ENCODE assay signal across 1 cellular context in genomic region chr16:1929578-1930337, GRCh38.
TF ChIP-seq lines count a peak whose summit lies in the region.

No MANE protein-coding gene starts in this region.

TF ChIP-seq in K562, 482 proteins besides CTCF, POLR2A, EP300 and RAD21 (continues in another document):
- TF ChIP-seq, protein P1, sequence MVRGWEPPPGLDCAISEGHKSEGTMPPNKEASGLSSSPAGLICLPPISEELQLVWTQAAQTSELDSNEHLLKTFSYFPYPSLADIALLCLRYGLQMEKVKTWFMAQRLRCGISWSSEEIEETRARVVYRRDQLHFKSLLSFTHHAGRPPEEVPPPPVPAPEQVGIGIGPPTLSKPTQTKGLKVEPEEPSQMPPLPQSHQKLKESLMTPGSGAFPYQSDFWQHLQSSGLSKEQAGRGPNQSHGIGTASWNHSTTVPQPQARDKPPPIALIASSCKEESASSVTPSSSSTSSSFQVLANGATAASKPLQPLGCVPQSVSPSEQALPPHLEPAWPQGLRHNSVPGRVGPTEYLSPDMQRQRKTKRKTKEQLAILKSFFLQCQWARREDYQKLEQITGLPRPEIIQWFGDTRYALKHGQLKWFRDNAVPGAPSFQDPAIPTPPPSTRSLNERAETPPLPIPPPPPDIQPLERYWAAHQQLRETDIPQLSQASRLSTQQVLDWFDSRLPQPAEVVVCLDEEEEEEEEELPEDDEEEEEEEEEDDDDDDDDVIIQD (CRISPR knock-in tag; IDR thresholded peaks at IDR 0.05), result no peak
- TF ChIP-seq, protein P2, sequence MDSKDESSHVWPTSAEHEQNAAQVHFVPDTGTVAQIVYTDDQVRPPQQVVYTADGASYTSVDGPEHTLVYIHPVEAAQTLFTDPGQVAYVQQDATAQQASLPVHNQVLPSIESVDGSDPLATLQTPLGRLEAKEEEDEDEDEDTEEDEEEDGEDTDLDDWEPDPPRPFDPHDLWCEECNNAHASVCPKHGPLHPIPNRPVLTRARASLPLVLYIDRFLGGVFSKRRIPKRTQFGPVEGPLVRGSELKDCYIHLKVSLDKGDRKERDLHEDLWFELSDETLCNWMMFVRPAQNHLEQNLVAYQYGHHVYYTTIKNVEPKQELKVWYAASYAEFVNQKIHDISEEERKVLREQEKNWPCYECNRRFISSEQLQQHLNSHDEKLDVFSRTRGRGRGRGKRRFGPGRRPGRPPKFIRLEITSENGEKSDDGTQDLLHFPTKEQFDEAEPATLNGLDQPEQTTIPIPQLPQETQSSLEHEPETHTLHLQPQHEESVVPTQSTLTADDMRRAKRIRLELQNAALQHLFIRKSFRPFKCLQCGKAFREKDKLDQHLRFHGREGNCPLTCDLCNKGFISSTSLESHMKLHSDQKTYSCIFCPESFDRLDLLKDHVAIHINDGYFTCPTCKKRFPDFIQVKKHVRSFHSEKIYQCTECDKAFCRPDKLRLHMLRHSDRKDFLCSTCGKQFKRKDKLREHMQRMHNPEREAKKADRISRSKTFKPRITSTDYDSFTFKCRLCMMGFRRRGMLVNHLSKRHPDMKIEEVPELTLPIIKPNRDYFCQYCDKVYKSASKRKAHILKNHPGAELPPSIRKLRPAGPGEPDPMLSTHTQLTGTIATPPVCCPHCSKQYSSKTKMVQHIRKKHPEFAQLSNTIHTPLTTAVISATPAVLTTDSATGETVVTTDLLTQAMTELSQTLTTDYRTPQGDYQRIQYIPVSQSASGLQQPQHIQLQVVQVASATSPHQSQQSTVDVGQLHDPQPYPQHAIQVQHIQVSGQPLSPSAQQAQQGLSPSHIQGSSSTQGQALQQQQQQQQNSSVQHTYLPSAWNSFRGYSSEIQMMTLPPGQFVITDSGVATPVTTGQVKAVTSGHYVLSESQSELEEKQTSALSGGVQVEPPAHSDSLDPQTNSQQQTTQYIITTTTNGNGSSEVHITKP (IDR thresholded peaks at IDR 0.05; ENCODE audit: partially characterized antibody), result no peak
- TF ChIP-seq RNF2 (IDR thresholded peaks at IDR 0.05) (peak; percentile 75), HOXB6 (CRISPR knock-in tag; IDR thresholded peaks at IDR 0.05; ENCODE audit: borderline replicate concordance) (no peak), TAL1 (IDR thresholded peaks at IDR 0.05) (no peak), MTA1 (IDR thresholded peaks at IDR 0.05; ENCODE audit: borderline replicate concordance) (no peak), LARP7 (IDR thresholded peaks at IDR 0.05) (no peak), ELK1 (CRISPR knock-in tag; IDR thresholded peaks at IDR 0.05) (no peak), ZNF507 (tag; conservative IDR thresholded peaks at IDR 0.05) (no peak), MED1 (CRISPR knock-in tag; IDR thresholded peaks at IDR 0.05; ENCODE audit: borderline replicate concordance) (no peak), TCF7 (IDR thresholded peaks at IDR 0.05; ENCODE audit: borderline replicate concordance) (no peak), ZFP30 (CRISPR knock-in tag; IDR thresholded peaks at IDR 0.05; ENCODE audit: borderline replicate concordance) (no peak), CBFA2T3 (IDR thresholded peaks at IDR 0.05) (no peak), PHF20 (IDR thresholded peaks at IDR 0.05; ENCODE audit: partially characterized antibody) (no peak), RBBP5 (IDR thresholded peaks at IDR 0.05; ENCODE audit: borderline replicate concordance, insufficient read depth, low read length, poor library complexity, severe bottlenecking) (no peak), NRF1 (conservative IDR thresholded peaks at IDR 0.05 in 1 of 2, IDR thresholded peaks at IDR 0.05 in 1 of 2) (peak; percentile 93 to 94), SRSF7 (optimal IDR thresholded peaks at IDR 0.05; ENCODE audit: low read depth, low read length) (no peak), GABPB2 (CRISPR knock-in tag; conservative IDR thresholded peaks at IDR 0.05) (no peak), MNT (conservative IDR thresholded peaks at IDR 0.05) (peak in 1 of 2 experiments; percentile 71; a peak in 2 of 4 replicates), GTF2E2 (tag; IDR thresholded peaks at IDR 0.05) (no peak), ZNF239 (CRISPR knock-in tag; IDR thresholded peaks at IDR 0.05) (no peak), IRF2 (CRISPR knock-in tag; IDR thresholded peaks at IDR 0.05) (no peak), WHSC1 (IDR thresholded peaks at IDR 0.05; ENCODE audit: low read length) (no peak), ZNF12 (CRISPR knock-in tag; IDR thresholded peaks at IDR 0.05) (peak; percentile 80; the same call in 1 of the 2 replicates), ZNF655 (CRISPR knock-in tag; IDR thresholded peaks at IDR 0.05) (no peak), KLF13 (tag; IDR thresholded peaks at IDR 0.05; ENCODE audit: borderline replicate concordance, low read depth) (peak; percentile 73), EWSR1 (IDR thresholded peaks at IDR 0.05; ENCODE audit: borderline replicate concordance, low read depth, partially characterized antibody) (no peak), TRIM25 (IDR thresholded peaks at IDR 0.05; ENCODE audit: borderline replicate concordance) (no peak), ZNF77 (CRISPR knock-in tag; IDR thresholded peaks at IDR 0.05) (no peak), RHOXF2B (CRISPR knock-in tag; conservative IDR thresholded peaks at IDR 0.05) (no peak), POLR2G (IDR thresholded peaks at IDR 0.05; ENCODE audit: low read depth, low read length) (peak; percentile 85), ARID3A (IDR thresholded peaks at IDR 0.05; ENCODE audit: borderline replicate concordance, low read depth, low read length) (no peak), POLR2H (tag; IDR thresholded peaks at IDR 0.05; ENCODE audit: low read depth) (no peak), PCBP1 (IDR thresholded peaks at IDR 0.05; ENCODE audit: low read depth, low read length, poor library complexity, severe bottlenecking) (no peak), EGR1 (conservative IDR thresholded peaks at IDR 0.05) (no peak; the same call in 1 of the 2 replicates), PHTF2 (CRISPR knock-in tag; IDR thresholded peaks at IDR 0.05) (no peak), ZNF184 (CRISPR knock-in tag; IDR thresholded peaks at IDR 0.05) (no peak), ZNF79 (CRISPR knock-in tag; IDR thresholded peaks at IDR 0.05; ENCODE audit: low read depth) (no peak), ZNF707 (CRISPR knock-in tag; conservative IDR thresholded peaks at IDR 0.05) (no peak), RBFOX2 (IDR thresholded peaks at IDR 0.05; ENCODE audit: low read depth, low read length) (peak; percentile 71), ZNF436 (CRISPR knock-in tag; IDR thresholded peaks at IDR 0.05) (no peak), PPARD (CRISPR knock-in tag; IDR thresholded peaks at IDR 0.05) (no peak), HEY1 (CRISPR knock-in tag; IDR thresholded peaks at IDR 0.05; ENCODE audit: borderline replicate concordance) (no peak), KDM4B (IDR thresholded peaks at IDR 0.05; ENCODE audit: borderline replicate concordance in 2 of 2, low read depth in 1 of 2) (no peak), LCOR (CRISPR knock-in tag; IDR thresholded peaks at IDR 0.05) (no peak), DPF2 (IDR thresholded peaks at IDR 0.05) (no peak), RBM22 (IDR thresholded peaks at IDR 0.05; ENCODE audit: low read depth, low read length, poor library complexity, severe bottlenecking) (no peak), BRD9 (IDR thresholded peaks at IDR 0.05; ENCODE audit: low read depth, partially characterized antibody) (no peak), MAFK (IDR thresholded peaks at IDR 0.05; ENCODE audit: low read length) (no peak), ZBTB43 (CRISPR knock-in tag; IDR thresholded peaks at IDR 0.05) (no peak)
- TF ChIP-seq, protein P3, sequence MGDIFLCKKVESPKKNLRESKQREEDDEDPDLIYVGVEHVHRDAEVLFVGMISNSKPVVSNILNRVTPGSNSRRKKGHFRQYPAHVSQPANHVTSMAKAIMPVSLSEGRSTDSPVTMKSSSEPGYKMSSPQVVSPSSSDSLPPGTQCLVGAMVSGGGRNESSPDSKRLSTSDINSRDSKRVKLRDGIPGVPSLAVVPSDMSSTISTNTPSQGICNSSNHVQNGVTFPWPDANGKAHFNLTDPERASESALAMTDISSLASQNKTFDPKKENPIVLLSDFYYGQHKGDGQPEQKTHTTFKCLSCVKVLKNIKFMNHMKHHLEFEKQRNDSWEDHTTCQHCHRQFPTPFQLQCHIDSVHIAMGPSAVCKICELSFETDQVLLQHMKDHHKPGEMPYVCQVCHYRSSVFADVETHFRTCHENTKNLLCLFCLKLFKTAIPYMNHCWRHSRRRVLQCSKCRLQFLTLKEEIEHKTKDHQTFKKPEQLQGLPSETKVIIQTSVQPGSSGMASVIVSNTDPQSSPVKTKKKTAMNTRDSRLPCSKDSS (IDR thresholded peaks at IDR 0.05; ENCODE audit: low read depth, partially characterized antibody), result no peak
